20 cellular contexts compared by ENCODE assay signal in genomic region chr2:65380243-65380642, GRCh38.
"Had no signal": no experiment of that assay in that cellular context is flagged by ENCODE, and none has a peak within 500 bp of the region (broad histone marks: within the 10 kb centered on the region; RNA-seq: fewer than 3 reads in every experiment).

No MANE protein-coding gene starts in this region.

- H3K27me3 Mint-ChIP-seq: activated CD4-positive, alpha-beta T cell treated with anti-CD3 and anti-CD28 coated beads, Interleukin-2, amount 10 ng/mL, durations not matched to agents 7 days and 5 days; central memory CD8-positive, alpha-beta T cell; effector memory CD8-positive, alpha-beta T cell; T-helper 17 cell had no signal

- ATAC-seq: body of pancreas; effector memory CD8-positive, alpha-beta T cell; natural killer cell treated with Interleukin-12 subunit alpha and Interleukin-12 subunit beta and Interleukin-15 and Interleukin-18, amount 100 ng/mL, for 72 hours; psoas muscle; T-helper 17 cell had no signal

- H3K27me3 ChIP-seq: adrenal gland, body of pancreas, uterus had no signal

- H3K27ac ChIP-seq: adrenal gland, body of pancreas, psoas muscle, uterus had no signal

- H3K4me3 Mint-ChIP-seq: activated CD4-positive, alpha-beta T cell treated with anti-CD3 and anti-CD28 coated beads, Interleukin-2, amount 10 ng/mL, durations not matched to agents 7 days and 5 days; central memory CD8-positive, alpha-beta T cell; effector memory CD8-positive, alpha-beta T cell; natural killer cell treated with Interleukin-12 subunit alpha and Interleukin-12 subunit beta and Interleukin-15 and Interleukin-18, amount 100 ng/mL, for 72 hours; T-helper 17 cell had no signal

- H3K9me3 Mint-ChIP-seq: activated CD4-positive, alpha-beta T cell treated with anti-CD3 and anti-CD28 coated beads, Interleukin-2, amount 10 ng/mL, durations not matched to agents 7 days and 5 days; activated T-helper 2 cell treated with anti-CD3 and anti-CD28 coated beads, Interferon-gamma antibody, Interleukin-2, Interleukin-4, amounts not matched to agents 10 μg/mL and 5 μg/mL and 100 μg/mL, durations not matched to agents 14 hours and 24 hours and 36 hours; central memory CD8-positive, alpha-beta T cell; effector memory CD8-positive, alpha-beta T cell; natural killer cell treated with Interleukin-12 subunit alpha and Interleukin-12 subunit beta and Interleukin-15 and Interleukin-18, amount 100 ng/mL, for 72 hours had no signal

- DNase-seq: activated CD4-positive, alpha-beta T cell treated with anti-CD3 and anti-CD28 coated beads, Interleukin-2, amount 10 ng/mL, durations not matched to agents 7 days and 5 days; activated CD4-positive, CD25-positive, alpha-beta regulatory T cell; activated CD8-positive, alpha-beta memory T cell treated with anti-CD3 and anti-CD28 coated beads for 24 hours; activated naive CD4-positive, alpha-beta T cell treated with anti-CD3 and anti-CD28 coated beads, Interleukin-2, amount 50 U/mL, for 16 hours; activated T-cell treated with anti-CD3 and anti-CD28 coated beads for 4 hours; adrenal gland; body of pancreas; effector memory CD8-positive, alpha-beta T cell; erythroblast; hypothalamus; nucleus accumbens; psoas muscle; stimulated activated CD4-positive, alpha-beta T cell treated with anti-CD3 and anti-CD28 coated beads, Interleukin-15, amount 100 ng/mL, for 24 hours; stimulated activated CD4-positive, alpha-beta T cell treated with anti-CD3 and anti-CD28 coated beads, Interleukin-4, amount 100 ng/mL, for 24 hours; T-helper 17 cell; uterus had no signal

- H3K36me3 Mint-ChIP-seq: natural killer cell treated with Interleukin-12 subunit alpha and Interleukin-12 subunit beta and Interleukin-15 and Interleukin-18, amount 100 ng/mL, for 72 hours had no signal

- H3K36me3 ChIP-seq: adrenal gland, uterus had no signal

- H3K4me3 ChIP-seq: adrenal gland, body of pancreas, mucosa of descending colon, psoas muscle, uterus had no signal

- H3K9me3 ChIP-seq: adrenal gland, body of pancreas, mucosa of descending colon, psoas muscle, uterus had no signal

- H3K27ac Mint-ChIP-seq: activated CD4-positive, alpha-beta T cell treated with anti-CD3 and anti-CD28 coated beads, Interleukin-2, amount 10 ng/mL, durations not matched to agents 7 days and 5 days; activated T-helper 2 cell treated with anti-CD3 and anti-CD28 coated beads, Interferon-gamma antibody, Interleukin-2, Interleukin-4, amounts not matched to agents 10 μg/mL and 5 μg/mL and 100 μg/mL, durations not matched to agents 14 hours and 24 hours and 36 hours; effector memory CD8-positive, alpha-beta T cell; natural killer cell treated with Interleukin-12 subunit alpha and Interleukin-12 subunit beta and Interleukin-15 and Interleukin-18, amount 100 ng/mL, for 72 hours; T-helper 17 cell had no signal
